Comparison of ENCODE assay signal across 13 cellular contexts in the genomic region with DNA sequence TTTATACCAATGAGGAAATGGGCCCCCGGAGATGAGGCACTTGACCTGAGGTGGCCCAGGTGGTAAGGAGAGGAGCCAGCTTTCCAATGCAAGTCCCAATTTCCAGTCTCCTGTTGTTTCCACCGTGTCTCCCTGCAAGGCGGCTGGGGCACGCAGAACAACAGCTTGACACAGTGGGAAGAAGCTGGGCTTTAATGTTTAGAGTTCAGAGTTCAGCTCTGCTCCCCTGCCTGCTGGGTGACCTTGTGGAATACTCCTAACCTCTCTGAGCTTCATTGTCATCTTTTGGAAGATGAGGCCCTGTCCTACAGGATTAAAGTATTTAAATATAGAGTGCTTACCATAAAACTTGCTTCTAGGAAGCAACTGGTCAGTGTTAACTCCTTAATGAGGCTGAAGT.
DNase-seq lines count a peak whose midpoint lies in the region; TF ChIP-seq lines count a peak whose summit lies in the region.
"Had no signal": no experiment of that assay in that cellular context is flagged by ENCODE, and none has a peak within 500 bp of the region (broad histone marks: within the 10 kb centered on the region; RNA-seq: fewer than 3 reads in every experiment).

No MANE protein-coding gene starts in this region.

- H3K4me2 ChIP-seq in trophoblast cell (ENCODE audit: low read length) = no peak overlapping the region

- H3K18ac ChIP-seq in trophoblast cell (ENCODE audit: low read length) = peak overlapping the region; percentile 55

- WGBS in ectodermal cell, 2 experiments = 59% methylated on average over 4 of the region's 4 CpGs
- WGBS in trophoblast cell (ENCODE audit: extremely low coverage, insufficient coverage, insufficient read length) = no CpG with 5 or more reads among the region's 4 CpGs

- CTCF ChIA-PET in AG04450 (lab: Charles Lee) (no interaction called here), HEK293 (lab: Yijun Ruan, JAX) (no interaction called here)

- no peak for DNase-seq in AG04450 (ENCODE audit: low read depth, low spot score)
- no peak for DNase-seq in trophoblast cell
- DNase-seq in GM10266 (ENCODE audit: extremely low spot score) = no peak
- no peak for DNase-seq in nucleus accumbens (lab: John Stamatoyannopoulos, UW)
- no peak for DNase-seq in dermis blood vessel endothelial cell
- DNase-seq in hypothalamus (lab: John Stamatoyannopoulos, UW) = no peak
- DNase-seq: activated T-cell treated with anti-CD3 and anti-CD28 coated beads, Interleukin-2, amount 50 U/mL, for 1 hour; mesendoderm; NCI-H1105 treated with DMSO at 0.1 percent for 48 hours; NK-92 treated with Interleukin-12 subunit alpha and Interleukin-12 subunit beta, amount 100 ng/mL, for 24 hours; stimulated activated naive CD4-positive, alpha-beta T cell had no signal

- H3K36me3 ChIP-seq in HEK293 (ENCODE audit: control insufficient read depth in 2 of 2, insufficient read depth in 1 of 2, low read length in 2 of 2) = no peaks in the 10 kb centered on the region
- H3K36me3 ChIP-seq in ectodermal cell (ENCODE audit: control insufficient read depth, insufficient read depth, low read length) = no peaks in the 10 kb centered on the region
- no peaks in the 10 kb centered on the region for H3K36me3 ChIP-seq in trophoblast cell (ENCODE audit: control insufficient read depth in 1 of 2, insufficient read depth in 2 of 2, low read length in 2 of 2)

- peak overlapping the region; percentile 49 for H3K4ac ChIP-seq in trophoblast cell (ENCODE audit: low read depth, low read length)

- H3K23ac ChIP-seq in trophoblast cell (ENCODE audit: low read length) = no peak overlapping the region

- peaks cover 6% of the 10 kb centered on the region for H3K79me2 ChIP-seq in trophoblast cell (ENCODE audit: control insufficient read depth, insufficient read depth, low read length, poor library complexity)

- H2BK5ac ChIP-seq in trophoblast cell (ENCODE audit: low read depth, low read length, poor library complexity) = peak overlapping the region; percentile 50

- H3K79me1 ChIP-seq in trophoblast cell (ENCODE audit: low read length) = peaks cover 54% of the 10 kb centered on the region

- no peak overlapping the region for H2AK5ac ChIP-seq in trophoblast cell (ENCODE audit: low read length)

- H4K91ac ChIP-seq in trophoblast cell (ENCODE audit: low read depth, low read length) = peak overlapping the region; percentile 46

- no peak overlapping the region for H4K12ac ChIP-seq in trophoblast cell (ENCODE audit: low read depth, low read length)

- H3K27me3 ChIP-seq in AG04450 (ENCODE audit: control insufficient read depth, insufficient read depth, low read length) (no peaks in the 10 kb centered on the region), ectodermal cell (ENCODE audit: control insufficient read depth, insufficient read depth, low read length, poor library complexity, severe bottlenecking) (no peaks in the 10 kb centered on the region), trophoblast cell (ENCODE audit: insufficient read depth, low read length) (no peaks in the 10 kb centered on the region)

- H3K4me3 ChIP-seq in AG04450 (ENCODE audit: low read depth, low read length) (no peak overlapping the region), HEK293 (ENCODE audit: low read depth, low read length) (no peak overlapping the region), ectodermal cell (ENCODE audit: insufficient read depth, low read depth, low read length) (no peak overlapping the region), trophoblast cell (ENCODE audit: low read depth, low read length) (no peak overlapping the region)

- peak overlapping the region; percentile 55 for H2BK12ac ChIP-seq in trophoblast cell (ENCODE audit: low read length)

- H2BK120ac ChIP-seq in trophoblast cell (ENCODE audit: insufficient read depth, low read length, poor library complexity) = peak overlapping the region; percentile 34

- no peak overlapping the region for H2AFZ ChIP-seq in trophoblast cell (ENCODE audit: insufficient read depth, low read length, poor library complexity)

- H3K9me3 ChIP-seq in AG04450 (ENCODE audit: control insufficient read depth, insufficient read depth, low read length) = no peaks in the 10 kb centered on the region
- no peaks in the 10 kb centered on the region for H3K9me3 ChIP-seq in HEK293 (ENCODE audit: control insufficient read depth, insufficient read depth, low read depth, low read length)
- H3K9me3 ChIP-seq in ectodermal cell (ENCODE audit: control insufficient read depth, low read length) = no peaks in the 10 kb centered on the region
- no peaks in the 10 kb centered on the region for H3K9me3 ChIP-seq in trophoblast cell (ENCODE audit: insufficient read depth, low read depth, low read length)

- peak overlapping the region; percentile 6 for H4K8ac ChIP-seq in trophoblast cell (ENCODE audit: low read depth, low read length)

- H3K9ac ChIP-seq in trophoblast cell (ENCODE audit: low read length) = no peak overlapping the region

- H3K4me1 ChIP-seq in HEK293 (ENCODE audit: control insufficient read depth, insufficient read depth, low read length) (peaks cover 50% of the 10 kb centered on the region), ectodermal cell (ENCODE audit: control insufficient read depth, insufficient read depth, low read length) (peaks cover 51% of the 10 kb centered on the region), trophoblast cell (ENCODE audit: control insufficient read depth in 1 of 2, insufficient read depth in 2 of 2, low read length in 2 of 2) (peaks cover 58 to 67% of the 10 kb centered on the region in 2 experiments)

- POLR2A ChIA-PET in AG04450 (lab: Yijun Ruan, JAX) = interaction anchor here (0.5 to 2.9 kb wide), 4 partner anchors 11 to 32 kb away, joined by 3 to 11 read pairs (median 8); no protein-coding TSS in a partner anchor
- POLR2A ChIA-PET in HEK293 (lab: Yijun Ruan, JAX) = no interaction called here

- peak overlapping the region; percentile 89 for H3K27ac ChIP-seq in AG04450 (ENCODE audit: low read depth, low read length)
- no peak overlapping the region for H3K27ac ChIP-seq in HEK293 (ENCODE audit: extremely low read depth, low read depth, low read length)
- peak overlapping the region; percentile 4 for H3K27ac ChIP-seq in ectodermal cell (ENCODE audit: insufficient read depth, low read depth, low read length, poor library complexity, severe bottlenecking)
- peak overlapping the region; percentile 88 for H3K27ac ChIP-seq in trophoblast cell (ENCODE audit: low read depth, low read length)

- TF ChIP-seq CTCF in AG04450 (IDR thresholded peaks at IDR 0.05; ENCODE audit: low read depth, low read length) (no peak), HEK293 (tag by site-specific recombination; IDR thresholded peaks at IDR 0.05) (no peak), GM10266 (IDR thresholded peaks at IDR 0.05; ENCODE audit: control insufficient read depth, insufficient read depth, low read depth, missing control alignments) (no peak)

- H3K14ac ChIP-seq in trophoblast cell (ENCODE audit: low read length) = peak overlapping the region; percentile 38

TF ChIP-seq in HEK293, 187 proteins besides CTCF, POLR2A, EP300 and RAD21:
- TF ChIP-seq, protein P1, sequence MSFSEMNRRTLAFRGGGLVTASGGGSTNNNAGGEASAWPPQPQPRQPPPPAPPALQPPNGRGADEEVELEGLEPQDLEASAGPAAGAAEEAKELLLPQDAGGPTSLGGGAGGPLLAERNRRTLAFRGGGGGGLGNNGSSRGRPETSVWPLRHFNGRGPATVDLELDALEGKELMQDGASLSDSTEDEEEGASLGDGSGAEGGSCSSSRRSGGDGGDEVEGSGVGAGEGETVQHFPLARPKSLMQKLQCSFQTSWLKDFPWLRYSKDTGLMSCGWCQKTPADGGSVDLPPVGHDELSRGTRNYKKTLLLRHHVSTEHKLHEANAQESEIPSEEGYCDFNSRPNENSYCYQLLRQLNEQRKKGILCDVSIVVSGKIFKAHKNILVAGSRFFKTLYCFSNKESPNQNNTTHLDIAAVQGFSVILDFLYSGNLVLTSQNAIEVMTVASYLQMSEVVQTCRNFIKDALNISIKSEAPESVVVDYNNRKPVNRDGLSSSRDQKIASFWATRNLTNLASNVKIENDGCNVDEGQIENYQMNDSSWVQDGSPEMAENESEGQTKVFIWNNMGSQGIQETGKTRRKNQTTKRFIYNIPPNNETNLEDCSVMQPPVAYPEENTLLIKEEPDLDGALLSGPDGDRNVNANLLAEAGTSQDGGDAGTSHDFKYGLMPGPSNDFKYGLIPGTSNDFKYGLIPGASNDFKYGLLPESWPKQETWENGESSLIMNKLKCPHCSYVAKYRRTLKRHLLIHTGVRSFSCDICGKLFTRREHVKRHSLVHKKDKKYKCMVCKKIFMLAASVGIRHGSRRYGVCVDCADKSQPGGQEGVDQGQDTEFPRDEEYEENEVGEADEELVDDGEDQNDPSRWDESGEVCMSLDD (tag by site-specific recombination; IDR thresholded peaks at IDR 0.05) = no peak
- peak; percentile 86; the same call in 1 of the 2 replicates for TF ChIP-seq ZNF768 (tag by site-specific recombination; IDR thresholded peaks at IDR 0.05)
- TF ChIP-seq ZIC2 (tag by site-specific recombination; IDR thresholded peaks at IDR 0.05) = peak; percentile 37
